ENCODE assay signal across 1 cellular context in the genomic region with DNA sequence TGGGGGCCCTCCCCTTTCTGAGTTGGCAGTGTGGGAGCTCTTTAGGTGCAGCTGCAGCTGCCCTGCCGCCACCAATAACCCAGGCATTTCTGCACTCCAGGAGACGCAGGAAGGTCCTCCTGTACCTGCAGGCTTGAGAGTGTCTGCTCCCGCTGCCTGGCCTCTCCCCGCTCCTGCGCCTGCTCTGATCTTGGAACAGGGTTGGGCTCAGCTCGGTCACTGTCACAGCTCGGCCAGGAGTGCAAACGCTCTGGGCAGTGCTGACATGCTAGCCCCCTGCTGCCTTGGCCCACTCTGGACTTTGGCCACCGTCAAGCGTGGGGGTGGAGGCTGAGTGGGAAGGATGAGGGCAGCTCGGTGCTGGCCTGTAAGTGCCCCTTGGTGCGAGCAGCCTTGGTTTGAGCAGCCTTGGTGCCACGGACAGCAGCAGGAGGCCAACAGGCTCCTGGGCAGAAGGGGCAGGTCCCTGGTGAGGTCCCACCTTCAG.
TF ChIP-seq lines count a peak whose summit lies in the region.

No MANE protein-coding gene starts in this region.

TF ChIP-seq in HepG2, 621 proteins besides CTCF, POLR2A, EP300 and RAD21 (continued from another document and continues in another):
- no peak for TF ChIP-seq SRSF4 (IDR thresholded peaks at IDR 0.05; ENCODE audit: low read depth, low read length, poor library complexity, severe bottlenecking)
- TF ChIP-seq YEATS4 (CRISPR knock-in tag; IDR thresholded peaks at IDR 0.05; ENCODE audit: borderline replicate concordance), result no peak
- TF ChIP-seq ZNF839 (CRISPR knock-in tag; IDR thresholded peaks at IDR 0.05; ENCODE audit: borderline replicate concordance), result no peak
- TF ChIP-seq ZNF546 (CRISPR knock-in tag; conservative IDR thresholded peaks at IDR 0.05), result 0 out of 2 replicates have a peak, but pooled peaks have one; percentile 51
- TF ChIP-seq ZNF773 (CRISPR knock-in tag; IDR thresholded peaks at IDR 0.05; ENCODE audit: borderline replicate concordance), result no peak
- TF ChIP-seq ZNF44 (CRISPR knock-in tag; IDR thresholded peaks at IDR 0.05), result no peak
- TF ChIP-seq, protein P1, sequence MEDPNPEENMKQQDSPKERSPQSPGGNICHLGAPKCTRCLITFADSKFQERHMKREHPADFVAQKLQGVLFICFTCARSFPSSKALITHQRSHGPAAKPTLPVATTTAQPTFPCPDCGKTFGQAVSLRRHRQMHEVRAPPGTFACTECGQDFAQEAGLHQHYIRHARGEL (CRISPR knock-in tag; IDR thresholded peaks at IDR 0.05), result no peak
- TF ChIP-seq, protein P2, sequence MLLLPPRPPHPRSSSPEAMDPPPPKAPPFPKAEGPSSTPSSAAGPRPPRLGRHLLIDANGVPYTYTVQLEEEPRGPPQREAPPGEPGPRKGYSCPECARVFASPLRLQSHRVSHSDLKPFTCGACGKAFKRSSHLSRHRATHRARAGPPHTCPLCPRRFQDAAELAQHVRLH (CRISPR knock-in tag; IDR thresholded peaks at IDR 0.05; ENCODE audit: borderline replicate concordance, low read depth), result no peak
- TF ChIP-seq GPN1 (CRISPR knock-in tag; IDR thresholded peaks at IDR 0.05; ENCODE audit: borderline replicate concordance), result no peak
- TF ChIP-seq ZSCAN21 (CRISPR knock-in tag; IDR thresholded peaks at IDR 0.05; ENCODE audit: borderline replicate concordance), result 0 out of 2 replicates have a peak, but pooled peaks have one; percentile 46
- TF ChIP-seq TOPORS (CRISPR knock-in tag; IDR thresholded peaks at IDR 0.05), result no peak
- TF ChIP-seq ZNF883 (CRISPR knock-in tag; IDR thresholded peaks at IDR 0.05; ENCODE audit: not compliant biosample characterization), result peak; percentile 50
- TF ChIP-seq, protein P3, sequence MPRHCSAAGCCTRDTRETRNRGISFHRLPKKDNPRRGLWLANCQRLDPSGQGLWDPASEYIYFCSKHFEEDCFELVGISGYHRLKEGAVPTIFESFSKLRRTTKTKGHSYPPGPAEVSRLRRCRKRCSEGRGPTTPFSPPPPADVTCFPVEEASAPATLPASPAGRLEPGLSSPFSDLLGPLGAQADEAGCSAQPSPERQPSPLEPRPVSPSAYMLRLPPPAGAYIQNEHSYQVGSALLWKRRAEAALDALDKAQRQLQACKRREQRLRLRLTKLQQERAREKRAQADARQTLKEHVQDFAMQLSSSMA (CRISPR knock-in tag; IDR thresholded peaks at IDR 0.05), result no peak
- TF ChIP-seq, protein P4, sequence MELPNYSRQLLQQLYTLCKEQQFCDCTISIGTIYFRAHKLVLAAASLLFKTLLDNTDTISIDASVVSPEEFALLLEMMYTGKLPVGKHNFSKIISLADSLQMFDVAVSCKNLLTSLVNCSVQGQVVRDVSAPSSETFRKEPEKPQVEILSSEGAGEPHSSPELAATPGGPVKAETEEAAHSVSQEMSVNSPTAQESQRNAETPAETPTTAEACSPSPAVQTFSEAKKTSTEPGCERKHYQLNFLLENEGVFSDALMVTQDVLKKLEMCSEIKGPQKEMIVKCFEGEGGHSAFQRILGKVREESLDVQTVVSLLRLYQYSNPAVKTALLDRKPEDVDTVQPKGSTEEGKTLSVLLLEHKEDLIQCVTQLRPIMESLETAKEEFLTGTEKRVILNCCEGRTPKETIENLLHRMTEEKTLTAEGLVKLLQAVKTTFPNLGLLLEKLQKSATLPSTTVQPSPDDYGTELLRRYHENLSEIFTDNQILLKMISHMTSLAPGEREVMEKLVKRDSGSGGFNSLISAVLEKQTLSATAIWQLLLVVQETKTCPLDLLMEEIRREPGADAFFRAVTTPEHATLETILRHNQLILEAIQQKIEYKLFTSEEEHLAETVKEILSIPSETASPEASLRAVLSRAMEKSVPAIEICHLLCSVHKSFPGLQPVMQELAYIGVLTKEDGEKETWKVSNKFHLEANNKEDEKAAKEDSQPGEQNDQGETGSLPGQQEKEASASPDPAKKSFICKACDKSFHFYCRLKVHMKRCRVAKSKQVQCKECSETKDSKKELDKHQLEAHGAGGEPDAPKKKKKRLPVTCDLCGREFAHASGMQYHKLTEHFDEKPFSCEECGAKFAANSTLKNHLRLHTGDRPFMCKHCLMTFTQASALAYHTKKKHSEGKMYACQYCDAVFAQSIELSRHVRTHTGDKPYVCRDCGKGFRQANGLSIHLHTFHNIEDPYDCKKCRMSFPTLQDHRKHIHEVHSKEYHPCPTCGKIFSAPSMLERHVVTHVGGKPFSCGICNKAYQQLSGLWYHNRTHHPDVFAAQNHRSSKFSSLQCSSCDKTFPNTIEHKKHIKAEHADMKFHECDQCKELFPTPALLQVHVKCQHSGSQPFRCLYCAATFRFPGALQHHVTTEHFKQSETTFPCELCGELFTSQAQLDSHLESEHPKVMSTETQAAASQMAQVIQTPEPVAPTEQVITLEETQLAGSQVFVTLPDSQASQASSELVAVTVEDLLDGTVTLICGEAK (IDR thresholded peaks at IDR 0.05), result no peak
- TF ChIP-seq, protein P4 (CRISPR knock-in tag; IDR thresholded peaks at IDR 0.05), result peak; percentile 53; the same call in 1 of the 2 replicates
- TF ChIP-seq ZNF816 (CRISPR knock-in tag; IDR thresholded peaks at IDR 0.05; ENCODE audit: borderline replicate concordance), result no peak
- TF ChIP-seq ZNF777 (CRISPR knock-in tag; IDR thresholded peaks at IDR 0.05), result no peak
- TF ChIP-seq, protein P5, sequence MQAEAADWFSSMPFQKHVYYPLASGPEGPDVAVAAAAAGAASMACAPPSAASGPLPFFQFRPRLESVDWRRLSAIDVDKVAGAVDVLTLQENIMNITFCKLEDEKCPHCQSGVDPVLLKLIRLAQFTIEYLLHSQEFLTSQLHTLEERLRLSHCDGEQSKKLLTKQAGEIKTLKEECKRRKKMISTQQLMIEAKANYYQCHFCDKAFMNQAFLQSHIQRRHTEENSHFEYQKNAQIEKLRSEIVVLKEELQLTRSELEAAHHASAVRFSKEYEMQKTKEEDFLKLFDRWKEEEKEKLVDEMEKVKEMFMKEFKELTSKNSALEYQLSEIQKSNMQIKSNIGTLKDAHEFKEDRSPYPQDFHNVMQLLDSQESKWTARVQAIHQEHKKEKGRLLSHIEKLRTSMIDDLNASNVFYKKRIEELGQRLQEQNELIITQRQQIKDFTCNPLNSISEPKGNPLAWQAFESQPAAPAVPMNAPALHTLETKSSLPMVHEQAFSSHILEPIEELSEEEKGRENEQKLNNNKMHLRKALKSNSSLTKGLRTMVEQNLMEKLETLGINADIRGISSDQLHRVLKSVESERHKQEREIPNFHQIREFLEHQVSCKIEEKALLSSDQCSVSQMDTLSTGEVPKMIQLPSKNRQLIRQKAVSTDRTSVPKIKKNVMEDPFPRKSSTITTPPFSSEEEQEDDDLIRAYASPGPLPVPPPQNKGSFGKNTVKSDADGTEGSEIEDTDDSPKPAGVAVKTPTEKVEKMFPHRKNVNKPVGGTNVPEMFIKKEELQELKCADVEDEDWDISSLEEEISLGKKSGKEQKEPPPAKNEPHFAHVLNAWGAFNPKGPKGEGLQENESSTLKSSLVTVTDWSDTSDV (CRISPR knock-in tag; IDR thresholded peaks at IDR 0.05), result no peak
- TF ChIP-seq, protein P6, sequence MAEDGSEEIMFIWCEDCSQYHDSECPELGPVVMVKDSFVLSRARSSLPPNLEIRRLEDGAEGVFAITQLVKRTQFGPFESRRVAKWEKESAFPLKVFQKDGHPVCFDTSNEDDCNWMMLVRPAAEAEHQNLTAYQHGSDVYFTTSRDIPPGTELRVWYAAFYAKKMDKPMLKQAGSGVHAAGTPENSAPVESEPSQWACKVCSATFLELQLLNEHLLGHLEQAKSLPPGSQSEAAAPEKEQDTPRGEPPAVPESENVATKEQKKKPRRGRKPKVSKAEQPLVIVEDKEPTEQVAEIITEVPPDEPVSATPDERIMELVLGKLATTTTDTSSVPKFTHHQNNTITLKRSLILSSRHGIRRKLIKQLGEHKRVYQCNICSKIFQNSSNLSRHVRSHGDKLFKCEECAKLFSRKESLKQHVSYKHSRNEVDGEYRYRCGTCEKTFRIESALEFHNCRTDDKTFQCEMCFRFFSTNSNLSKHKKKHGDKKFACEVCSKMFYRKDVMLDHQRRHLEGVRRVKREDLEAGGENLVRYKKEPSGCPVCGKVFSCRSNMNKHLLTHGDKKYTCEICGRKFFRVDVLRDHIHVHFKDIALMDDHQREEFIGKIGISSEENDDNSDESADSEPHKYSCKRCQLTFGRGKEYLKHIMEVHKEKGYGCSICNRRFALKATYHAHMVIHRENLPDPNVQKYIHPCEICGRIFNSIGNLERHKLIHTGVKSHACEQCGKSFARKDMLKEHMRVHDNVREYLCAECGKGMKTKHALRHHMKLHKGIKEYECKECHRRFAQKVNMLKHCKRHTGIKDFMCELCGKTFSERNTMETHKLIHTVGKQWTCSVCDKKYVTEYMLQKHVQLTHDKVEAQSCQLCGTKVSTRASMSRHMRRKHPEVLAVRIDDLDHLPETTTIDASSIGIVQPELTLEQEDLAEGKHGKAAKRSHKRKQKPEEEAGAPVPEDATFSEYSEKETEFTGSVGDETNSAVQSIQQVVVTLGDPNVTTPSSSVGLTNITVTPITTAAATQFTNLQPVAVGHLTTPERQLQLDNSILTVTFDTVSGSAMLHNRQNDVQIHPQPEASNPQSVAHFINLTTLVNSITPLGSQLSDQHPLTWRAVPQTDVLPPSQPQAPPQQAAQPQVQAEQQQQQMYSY (CRISPR knock-in tag; IDR thresholded peaks at IDR 0.05), result no peak
- no peak for TF ChIP-seq ZNF782 (CRISPR knock-in tag; IDR thresholded peaks at IDR 0.05; ENCODE audit: borderline replicate concordance)
- TF ChIP-seq, protein P7, sequence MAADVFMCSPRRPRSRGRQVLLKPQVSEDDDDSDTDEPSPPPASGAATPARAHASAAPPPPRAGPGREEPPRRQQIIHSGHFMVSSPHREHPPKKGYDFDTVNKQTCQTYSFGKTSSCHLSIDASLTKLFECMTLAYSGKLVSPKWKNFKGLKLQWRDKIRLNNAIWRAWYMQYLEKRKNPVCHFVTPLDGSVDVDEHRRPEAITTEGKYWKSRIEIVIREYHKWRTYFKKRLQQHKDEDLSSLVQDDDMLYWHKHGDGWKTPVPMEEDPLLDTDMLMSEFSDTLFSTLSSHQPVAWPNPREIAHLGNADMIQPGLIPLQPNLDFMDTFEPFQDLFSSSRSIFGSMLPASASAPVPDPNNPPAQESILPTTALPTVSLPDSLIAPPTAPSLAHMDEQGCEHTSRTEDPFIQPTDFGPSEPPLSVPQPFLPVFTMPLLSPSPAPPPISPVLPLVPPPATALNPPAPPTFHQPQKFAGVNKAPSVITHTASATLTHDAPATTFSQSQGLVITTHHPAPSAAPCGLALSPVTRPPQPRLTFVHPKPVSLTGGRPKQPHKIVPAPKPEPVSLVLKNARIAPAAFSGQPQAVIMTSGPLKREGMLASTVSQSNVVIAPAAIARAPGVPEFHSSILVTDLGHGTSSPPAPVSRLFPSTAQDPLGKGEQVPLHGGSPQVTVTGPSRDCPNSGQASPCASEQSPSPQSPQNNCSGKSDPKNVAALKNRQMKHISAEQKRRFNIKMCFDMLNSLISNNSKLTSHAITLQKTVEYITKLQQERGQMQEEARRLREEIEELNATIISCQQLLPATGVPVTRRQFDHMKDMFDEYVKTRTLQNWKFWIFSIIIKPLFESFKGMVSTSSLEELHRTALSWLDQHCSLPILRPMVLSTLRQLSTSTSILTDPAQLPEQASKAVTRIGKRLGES (CRISPR knock-in tag; IDR thresholded peaks at IDR 0.05; ENCODE audit: borderline replicate concordance), result no peak
- no peak for TF ChIP-seq ZNF652 (CRISPR knock-in tag; IDR thresholded peaks at IDR 0.05; ENCODE audit: borderline replicate concordance, low read depth)
- TF ChIP-seq ZNF331 (CRISPR knock-in tag; IDR thresholded peaks at IDR 0.05), result peak; percentile 78; the same call in 1 of the 2 replicates
- no peak for TF ChIP-seq ZNF367 (CRISPR knock-in tag; IDR thresholded peaks at IDR 0.05; ENCODE audit: borderline replicate concordance)
- TF ChIP-seq RXRA (CRISPR knock-in tag; IDR thresholded peaks at IDR 0.05), result no peak
- TF ChIP-seq ZNF547 (CRISPR knock-in tag; IDR thresholded peaks at IDR 0.05), result peak; percentile 67; the same call in 1 of the 2 replicates
- TF ChIP-seq ZZZ3 (CRISPR knock-in tag; IDR thresholded peaks at IDR 0.05; ENCODE audit: borderline replicate concordance), result no peak
- TF ChIP-seq, protein P8, sequence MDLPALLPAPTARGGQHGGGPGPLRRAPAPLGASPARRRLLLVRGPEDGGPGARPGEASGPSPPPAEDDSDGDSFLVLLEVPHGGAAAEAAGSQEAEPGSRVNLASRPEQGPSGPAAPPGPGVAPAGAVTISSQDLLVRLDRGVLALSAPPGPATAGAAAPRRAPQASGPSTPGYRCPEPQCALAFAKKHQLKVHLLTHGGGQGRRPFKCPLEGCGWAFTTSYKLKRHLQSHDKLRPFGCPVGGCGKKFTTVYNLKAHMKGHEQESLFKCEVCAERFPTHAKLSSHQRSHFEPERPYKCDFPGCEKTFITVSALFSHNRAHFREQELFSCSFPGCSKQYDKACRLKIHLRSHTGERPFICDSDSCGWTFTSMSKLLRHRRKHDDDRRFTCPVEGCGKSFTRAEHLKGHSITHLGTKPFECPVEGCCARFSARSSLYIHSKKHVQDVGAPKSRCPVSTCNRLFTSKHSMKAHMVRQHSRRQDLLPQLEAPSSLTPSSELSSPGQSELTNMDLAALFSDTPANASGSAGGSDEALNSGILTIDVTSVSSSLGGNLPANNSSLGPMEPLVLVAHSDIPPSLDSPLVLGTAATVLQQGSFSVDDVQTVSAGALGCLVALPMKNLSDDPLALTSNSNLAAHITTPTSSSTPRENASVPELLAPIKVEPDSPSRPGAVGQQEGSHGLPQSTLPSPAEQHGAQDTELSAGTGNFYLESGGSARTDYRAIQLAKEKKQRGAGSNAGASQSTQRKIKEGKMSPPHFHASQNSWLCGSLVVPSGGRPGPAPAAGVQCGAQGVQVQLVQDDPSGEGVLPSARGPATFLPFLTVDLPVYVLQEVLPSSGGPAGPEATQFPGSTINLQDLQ (CRISPR knock-in tag; IDR thresholded peaks at IDR 0.05), result 0 out of 2 replicates have a peak, but pooled peaks have one; percentile 28
- no peak for TF ChIP-seq ZNF552 (CRISPR knock-in tag; IDR thresholded peaks at IDR 0.05; ENCODE audit: borderline replicate concordance)
- no peak for TF ChIP-seq ZNF136 (CRISPR knock-in tag; IDR thresholded peaks at IDR 0.05; ENCODE audit: low read depth)
- 0 out of 2 replicates have a peak, but pooled peaks have one; percentile 42 for TF ChIP-seq ZNF564 (CRISPR knock-in tag; IDR thresholded peaks at IDR 0.05)
